In the genomic region with DNA sequence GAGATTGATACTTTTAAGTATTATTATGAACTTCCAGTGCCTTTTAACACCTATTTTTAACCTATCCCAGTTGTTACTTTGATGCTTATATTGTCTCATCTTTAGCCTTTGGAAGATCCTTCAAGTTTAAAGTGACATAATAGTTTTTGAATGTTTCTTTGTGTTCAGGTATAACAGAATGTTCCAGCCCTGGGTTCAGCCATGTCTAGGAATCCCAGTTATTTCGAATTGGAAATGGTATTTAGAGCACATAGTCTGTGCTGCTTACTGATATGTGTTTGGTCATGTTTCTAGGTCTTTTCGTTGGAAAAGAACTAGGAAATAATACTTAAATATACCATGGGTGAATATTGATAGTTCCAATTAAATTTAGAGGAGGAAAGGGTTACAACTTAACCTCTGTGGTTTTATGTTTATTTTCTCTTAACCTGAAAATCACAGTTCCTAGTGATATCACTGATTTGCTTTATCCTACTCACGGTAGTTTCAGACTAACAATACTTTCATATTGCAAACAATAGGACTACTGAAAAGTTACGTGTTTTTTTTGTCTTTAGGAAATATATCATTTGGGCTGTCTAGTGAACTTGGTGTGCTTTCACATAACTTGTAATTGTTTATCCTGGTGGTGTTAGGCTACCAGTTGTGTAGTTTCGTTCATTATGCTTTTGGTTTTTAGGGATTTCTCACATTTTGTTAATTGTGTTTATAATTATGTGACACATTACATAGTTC, we compare ENCODE assay signal across 16 cellular contexts.
"Had no signal": no experiment of that assay in that cellular context is flagged by ENCODE, and none has a peak within 500 bp of the region (broad histone marks: within the 10 kb centered on the region; RNA-seq: fewer than 3 reads in every experiment).

No MANE protein-coding gene starts in this region.

- H3K27ac Mint-ChIP-seq: neural progenitor cell had no signal

- H3K36me3 ChIP-seq: adrenal gland, brain microvascular endothelial cell, gastroesophageal sphincter, tibial nerve had no signal

- DNase-seq: activated CD4-positive, alpha-beta T cell treated with anti-CD3 and anti-CD28 coated beads, Interleukin-2, amount 50 U/mL, for 48 hours; activated CD4-positive, CD25-positive, alpha-beta regulatory T cell treated with anti-CD3 and anti-CD28 coated beads, Interleukin-2, amount 50 U/mL, for 72 hours; activated CD8-positive, alpha-beta memory T cell treated with anti-CD3 and anti-CD28 coated beads, Interleukin-2, amount 50 U/mL, for 48 hours; activated naive CD4-positive, alpha-beta T cell treated with anti-CD3 and anti-CD28 coated beads, Interleukin-2, amount 50 U/mL, for 16 hours; adrenal gland; brain microvascular endothelial cell; effector CD4-positive, alpha-beta T cell; midbrain; SIG-M5; T-helper 2 cell had no signal

- H3K9me3 ChIP-seq: adrenal gland, gastroesophageal sphincter, tibial nerve had no signal

- H3K9ac ChIP-seq: neural progenitor cell had no signal

- H3K27ac ChIP-seq: adrenal gland, brain microvascular endothelial cell, epithelial cell of prostate, gastroesophageal sphincter, neural progenitor cell, tibial nerve had no signal

- H2AFZ ChIP-seq: neural progenitor cell had no signal

- H3K4me3 Mint-ChIP-seq: neural progenitor cell had no signal

- H3K27me3 ChIP-seq: adrenal gland, brain microvascular endothelial cell, gastroesophageal sphincter, neural progenitor cell, tibial nerve had no signal

- H3K4me3 ChIP-seq: adrenal gland, gastroesophageal sphincter, neural progenitor cell, smooth muscle cell, tibial nerve had no signal

- H3K4me2 ChIP-seq: neural progenitor cell, smooth muscle cell had no signal

- ATAC-seq: gastroesophageal sphincter, right cardiac atrium had no signal
